2 cellular contexts compared by ENCODE assay signal in genomic region chr1:42737257-42737656, GRCh38.
TF ChIP-seq lines count a peak whose summit lies in the region.

No MANE protein-coding gene starts in this region.

TF ChIP-seq in WTC11, 78 proteins besides CTCF, POLR2A, EP300 and RAD21:
- no peak for TF ChIP-seq TCF7 (CRISPR knock-in tag; IDR thresholded peaks at IDR 0.05; ENCODE audit: low read depth)
- TF ChIP-seq NR2C2 (CRISPR knock-in tag; IDR thresholded peaks at IDR 0.05) = no peak

TF ChIP-seq in SK-N-SH, 30 proteins besides CTCF, POLR2A, EP300 and RAD21:
- TF ChIP-seq REST (IDR thresholded peaks at IDR 0.05; ENCODE audit: low read depth, low read length) (no peak), TAF1 (IDR thresholded peaks at IDR 0.05; ENCODE audit: borderline replicate concordance, low read depth, low read length) (no peak), IRF3 (IDR thresholded peaks at IDR 0.05; ENCODE audit: low read depth, low read length) (no peak), FOXJ3 (CRISPR knock-in tag; IDR thresholded peaks at IDR 0.05) (no peak), NFIC (IDR thresholded peaks at IDR 0.05; ENCODE audit: borderline replicate concordance) (no peak), ZBTB33 (IDR thresholded peaks at IDR 0.05; ENCODE audit: borderline replicate concordance, low read depth) (no peak), USF2 (IDR thresholded peaks at IDR 0.05; ENCODE audit: borderline replicate concordance, low read depth, low read length) (no peak), NRF1 (IDR thresholded peaks at IDR 0.05; ENCODE audit: low read depth, low read length) (no peak), POLR2AphosphoS5 (IDR thresholded peaks at IDR 0.05; ENCODE audit: low read depth, low read length) (no peak), FOXM1 (IDR thresholded peaks at IDR 0.05; ENCODE audit: low read depth) (no peak), USF1 (IDR thresholded peaks at IDR 0.05; ENCODE audit: borderline replicate concordance, low read depth) (no peak), RXRA (IDR thresholded peaks at IDR 0.05; ENCODE audit: borderline replicate concordance, low read depth) (no peak), TEAD4 (IDR thresholded peaks at IDR 0.05; ENCODE audit: borderline replicate concordance, insufficient read depth) (no peak), JUND (IDR thresholded peaks at IDR 0.05) (no peak), SIN3A (IDR thresholded peaks at IDR 0.05; ENCODE audit: borderline replicate concordance, low read depth, low read length) (no peak), TCF12 (IDR thresholded peaks at IDR 0.05) (no peak), MAX (IDR thresholded peaks at IDR 0.05; ENCODE audit: low read depth) (no peak)
